Comparison of ENCODE assay signal across 8 cellular contexts in genomic region chr1:42940851-42941639, GRCh38. TPM values are rescaled to one million over a fixed set of nuclear protein-coding genes. Genes with fewer than 3 reads are reported as not detected.
DNase-seq lines count a peak whose midpoint lies in the region; ATAC-seq and TF ChIP-seq lines count a peak whose summit lies in the region.

No MANE protein-coding gene starts in this region.

- no peak for ATAC-seq in activated T-cell treated with anti-CD3 and anti-CD28 coated beads, Interleukin-2, amount 50 U/mL, for 4 hours
- no peak for ATAC-seq in stimulated activated naive B cell treated with anti-CD40 and anti-IgM and Interleukin-4, amounts not matched to agents 10 μg/mL and 1 μg/mL and 100 μg/mL, for 72 hours (replicated peaks)

- peaks cover 50% of the 10 kb centered on the region for H3K36me3 Mint-ChIP-seq in activated T-cell treated with anti-CD3 and anti-CD28 coated beads, Interleukin-2, amount 50 U/mL, for 4 hours (ENCODE audit: insufficient read depth)
- H3K36me3 Mint-ChIP-seq in stimulated activated naive B cell treated with anti-CD40 and anti-IgM and Interleukin-4, amounts not matched to agents 10 μg/mL and 1 μg/mL and 100 μg/mL, for 72 hours: peaks cover 60 to 77% of the 10 kb centered on the region in 2 donors

- H3K9me3 ChIP-seq in cardiac muscle cell (ENCODE audit: low read depth) (no peaks in the 10 kb centered on the region), left ventricle myocardium inferior (replicated peaks) (no peaks in the 10 kb centered on the region)

- TF ChIP-seq CTCF in cardiac muscle cell (IDR thresholded peaks at IDR 0.05; ENCODE audit: low read depth, low read length) (no peak), left ventricle myocardium inferior (IDR thresholded peaks at IDR 0.05; ENCODE audit: borderline replicate concordance) (no peak)

- peaks cover 27% of the 10 kb centered on the region for H3K4me1 ChIP-seq in cardiac muscle cell (ENCODE audit: low read depth)
- H3K4me1 ChIP-seq in left ventricle myocardium inferior: peaks cover 100% of the 10 kb centered on the region

- H3K27me3 ChIP-seq in cardiac muscle cell: no peaks in the 10 kb centered on the region
- no peaks in the 10 kb centered on the region for H3K27me3 ChIP-seq in left ventricle myocardium inferior (ENCODE audit: low read depth)

- H3K4me3 Mint-ChIP-seq in activated T-cell treated with anti-CD3 and anti-CD28 coated beads, Interleukin-2, amount 50 U/mL, for 4 hours: peak overlapping the region; percentile 6
- peak overlapping the region in 1 of 2 donors; percentile 1 for H3K4me3 Mint-ChIP-seq in stimulated activated naive B cell treated with anti-CD40 and anti-IgM and Interleukin-4, amounts not matched to agents 10 μg/mL and 1 μg/mL and 100 μg/mL, for 72 hours

- H3K4me1 Mint-ChIP-seq in activated T-cell treated with anti-CD3 and anti-CD28 coated beads, Interleukin-2, amount 50 U/mL, for 4 hours (ENCODE audit: low read depth): peaks cover 96% of the 10 kb centered on the region
- peaks cover 83 to 99% of the 10 kb centered on the region in 2 donors for H3K4me1 Mint-ChIP-seq in stimulated activated naive B cell treated with anti-CD40 and anti-IgM and Interleukin-4, amounts not matched to agents 10 μg/mL and 1 μg/mL and 100 μg/mL, for 72 hours

- intact Hi-C loops in cardiac septum (cut with DNase I) (no loop called here), left ventricle myocardium inferior (cut with micrococcal nuclease) (no loop called here)

- no peaks in the 10 kb centered on the region for H3K9me3 Mint-ChIP-seq in activated T-cell treated with anti-CD3 and anti-CD28 coated beads, Interleukin-2, amount 50 U/mL, for 4 hours
- H3K9me3 Mint-ChIP-seq in stimulated activated naive B cell treated with anti-CD40 and anti-IgM and Interleukin-4, amounts not matched to agents 10 μg/mL and 1 μg/mL and 100 μg/mL, for 72 hours: no peaks in the 10 kb centered on the region

- H3K27ac ChIP-seq in cardiac muscle cell (peak overlapping the region; percentile 60), left ventricle myocardium inferior (replicated peaks) (peak overlapping the region; percentile 86)

- peak overlapping the region; percentile 56 for H3K27ac Mint-ChIP-seq in stimulated activated naive B cell treated with anti-CD40 and anti-IgM and Interleukin-4, amounts not matched to agents 10 μg/mL and 1 μg/mL and 100 μg/mL, for 72 hours

- DNase-seq in cardiac muscle cell (ENCODE audit: low read depth in 1 of 2, low spot score in 1 of 2) (peak in 1 of 2 donors; percentile 94), cardiac septum (ENCODE audit: low spot score) (no peak), left ventricle myocardium inferior (no peak), SIG-M5 (lab: John Stamatoyannopoulos, UW) (no peak)
- DNase-seq in activated T-cell treated with anti-CD3 and anti-CD28 coated beads, Interleukin-2, amount 50 U/mL, for 4 hours: no peak
- DNase-seq in stimulated activated naive B cell treated with anti-CD40 and anti-IgM and Interleukin-4, amounts not matched to agents 10 μg/mL and 1 μg/mL and 100 μg/mL, for 72 hours: no peak
- no peak for DNase-seq in stimulated activated CD4-positive, alpha-beta T cell treated with anti-CD3 and anti-CD28 coated beads, Interleukin-4, amount 100 ng/mL, for 24 hours
- DNase-seq in activated CD4-positive, alpha-beta T cell treated with anti-CD3 and anti-CD28 coated beads, Interleukin-2, amount 50 U/mL, for 4 hours: no peak

- H3K36me3 ChIP-seq in cardiac muscle cell: peaks cover 49% of the 10 kb centered on the region
- peaks cover 15% of the 10 kb centered on the region for H3K36me3 ChIP-seq in left ventricle myocardium inferior

- H3K4me3 ChIP-seq in cardiac muscle cell: no peak overlapping the region
- no peak overlapping the region for H3K4me3 ChIP-seq in left ventricle myocardium inferior

- no peaks in the 10 kb centered on the region for H3K27me3 Mint-ChIP-seq in activated T-cell treated with anti-CD3 and anti-CD28 coated beads, Interleukin-2, amount 50 U/mL, for 4 hours (ENCODE audit: low read depth)
- H3K27me3 Mint-ChIP-seq in stimulated activated naive B cell treated with anti-CD40 and anti-IgM and Interleukin-4, amounts not matched to agents 10 μg/mL and 1 μg/mL and 100 μg/mL, for 72 hours: no peaks in the 10 kb centered on the region

RNA-seq across cellular contexts. Expression of gene SLC2A1, which starts 17.6 kb away (rescaled TPM):
- total RNA-seq in cardiac muscle cell (714 and 748 TPM in 2 replicates), cardiac septum (31.9 TPM), left ventricle myocardium inferior (54.9 TPM)
- 215 and 243 TPM in 2 replicates for polyA plus RNA-seq in cardiac muscle cell
- 100 to 1,000 TPM; 135 to 141 (median 140) TPM for total RNA-seq in activated T-cell treated with anti-CD3 and anti-CD28 coated beads, Interleukin-2, amount 50 U/mL, for 4 hours
